1 cellular context compared by ENCODE assay signal in genomic region chr19:49599378-49600298, GRCh38.
TF ChIP-seq lines count a peak whose summit lies in the region.

No MANE protein-coding gene starts in this region.

TF ChIP-seq in HepG2, 621 proteins besides CTCF, POLR2A, EP300 and RAD21:
- TF ChIP-seq ZNF441 (CRISPR knock-in tag; IDR thresholded peaks at IDR 0.05; ENCODE audit: borderline replicate concordance) (no peak), RBFOX2 (IDR thresholded peaks at IDR 0.05; ENCODE audit: low read depth, low read length) (0 out of 2 replicates have a peak, but pooled peaks have one; percentile 25), AGO2 (optimal IDR thresholded peaks at IDR 0.05; ENCODE audit: low read depth, low read length) (peak; percentile 56)
